In genomic region chr2:204024503-204024902, GRCh38 we compare ENCODE assay signal across 8 cellular contexts.
DNase-seq lines count a peak whose midpoint lies in the region; ATAC-seq and TF ChIP-seq lines count a peak whose summit lies in the region.

No MANE protein-coding gene starts in this region.

- no peak overlapping the region for H3K4me3 Mint-ChIP-seq in CD4-positive, alpha-beta T cell

- H2AFZ ChIP-seq in HCT116 (ENCODE audit: low read depth, low read length, poor library complexity, severe bottlenecking), result no peak overlapping the region
- H2AFZ ChIP-seq in osteoblast (ENCODE audit: low read length), result no peak overlapping the region

- TF ChIP-seq CTCF in CD4-positive, alpha-beta T cell (IDR thresholded peaks at IDR 0.05), result peak; percentile 30
- TF ChIP-seq CTCF in HCT116 (IDR thresholded peaks at IDR 0.05 in 2 of 3, conservative IDR thresholded peaks at IDR 0.05 in 1 of 3; ENCODE audit: borderline replicate concordance in 1 of 3, insufficient read depth in 1 of 3, low read depth in 2 of 3, low read length in 2 of 3) (peak; percentile 50 to 67 (median 63); a peak in 5 of 6 replicates), RWPE1 (conservative IDR thresholded peaks at IDR 0.05; ENCODE audit: low read depth) (peak; percentile 57), esophagus muscularis mucosa (IDR thresholded peaks at IDR 0.05) (peak; percentile 51 to 67 (median 55)), osteoblast (IDR thresholded peaks at IDR 0.05; ENCODE audit: extremely low read depth, low read depth, low read length) (peak; percentile 60)

- H3K79me2 ChIP-seq in HCT116 (ENCODE audit: insufficient read depth, low read length) (no peaks in the 10 kb centered on the region), osteoblast (ENCODE audit: insufficient read depth, low read length) (no peaks in the 10 kb centered on the region)

- BruUV-seq in HCT116 (replicated peaks; lab: Mats Ljungman, UMichigan), result no TSS peak

- RAD21 ChIA-PET in HCT116 (lab: Charles Lee; ENCODE audit: low non-redundant PET in 1 of 2, low total read pairs in 2 of 2, uncharacterized antibody in 2 of 2, unreplicated experiment in 2 of 2), result no interaction called here

- CTCF ChIA-PET in CD4-positive, alpha-beta T cell (lab: Charles Lee), result interaction anchor here (0.8 kb wide), 1 partner anchor 11 kb away, joined by 3 read pairs; no protein-coding TSS in a partner anchor
- CTCF ChIA-PET in HCT116 (lab: Charles Lee) (interaction anchor here (0.9 to 1.2 kb wide), 5 partner anchors 15 to 154 kb away, joined by 3 to 4 read pairs (median 3); no protein-coding TSS in a partner anchor), RWPE1 (lab: Yijun Ruan, JAX) (interaction anchor here (0.5 to 1.3 kb wide), 3 partner anchors 315 to 1918 kb away, joined by 3 to 4 read pairs (median 3); no protein-coding TSS in a partner anchor)

- H3K27ac ChIP-seq in CD4-positive, alpha-beta T cell (ENCODE audit: low read depth, low read length), result no peak overlapping the region
- H3K27ac ChIP-seq in HCT116 (ENCODE audit: low read depth, low read length) (no peak overlapping the region), RWPE1 (no peak overlapping the region), esophagus muscularis mucosa (replicated peaks in 1 of 4) (peak overlapping the region in 1 of 4 donors; percentile 5), osteoblast (ENCODE audit: low read depth, low read length) (no peak overlapping the region)

- no peak for TF ChIP-seq EP300 in esophagus muscularis mucosa (IDR thresholded peaks at IDR 0.05)

- no peak for DNase-seq in CD4-positive, alpha-beta T cell
- DNase-seq in HCT116 (ENCODE audit: low read depth, low spot score) (peak; percentile 19), RWPE1 (ENCODE audit: low spot score) (peak; percentile 42), esophagus muscularis mucosa (ENCODE audit: extremely low spot score) (peak; percentile 88), osteoblast (ENCODE audit: insufficient read length, low spot score, missing footprints) (no peak), ureter (ENCODE audit: low spot score) (no peak)

- TF ChIP-seq POLR2A in HCT116 (IDR thresholded peaks at IDR 0.05; ENCODE audit: borderline replicate concordance, extremely low read depth, insufficient read depth, insufficient read length), result no peak
- TF ChIP-seq POLR2A in esophagus muscularis mucosa (IDR thresholded peaks at IDR 0.05; ENCODE audit: low read depth), result no peak

- POLR2A ChIA-PET in CD4-positive, alpha-beta T cell (lab: Charles Lee), result interaction anchor here (0.7 kb wide), 1 partner anchor 11 kb away, joined by 3 read pairs; no protein-coding TSS in a partner anchor
- POLR2A ChIA-PET in HCT116 (lab: Charles Lee) (no interaction called here), RWPE1 (lab: Yijun Ruan, JAX; ENCODE audit: low non-redundant PET) (no interaction called here)

- no peaks in the 10 kb centered on the region for H3K27me3 ChIP-seq in CD4-positive, alpha-beta T cell (ENCODE audit: control insufficient read depth, insufficient read depth, low read length)
- H3K27me3 ChIP-seq in HCT116 (ENCODE audit: insufficient read depth, low read length) (no peaks in the 10 kb centered on the region), esophagus muscularis mucosa (no peaks in the 10 kb centered on the region), osteoblast (ENCODE audit: insufficient read depth, low read length) (peaks cover 9% of the 10 kb centered on the region)

- no peaks in the 10 kb centered on the region for H3K4me1 ChIP-seq in HCT116 (ENCODE audit: control insufficient read depth in 1 of 2, insufficient read depth in 2 of 2, low read length in 2 of 2)
- H3K4me1 ChIP-seq in esophagus muscularis mucosa, result peaks cover 2 to 20% (median 16%) of the 10 kb centered on the region in 4 donors
- peaks cover 4% of the 10 kb centered on the region for H3K4me1 ChIP-seq in osteoblast (ENCODE audit: insufficient read depth, low read length)

- H3K27ac Mint-ChIP-seq in CD4-positive, alpha-beta T cell, result no peak overlapping the region

- 24% methylated on average over 1 of the region's 1 CpG for WGBS in esophagus muscularis mucosa

- peak; percentile 67 for TF ChIP-seq RAD21 in HCT116 (IDR thresholded peaks at IDR 0.05; ENCODE audit: low read depth)

- H3K27me3 Mint-ChIP-seq in CD4-positive, alpha-beta T cell, result no peaks in the 10 kb centered on the region

- H3K4me2 ChIP-seq in HCT116 (ENCODE audit: low read length) (no peak overlapping the region), osteoblast (ENCODE audit: insufficient read depth, low read length) (no peak overlapping the region)

- ATAC-seq in CD4-positive, alpha-beta T cell (ENCODE audit: poor library complexity), result no peak
- ATAC-seq in HCT116, result peak; percentile 72
- ATAC-seq in GM18909 (IDR thresholded peaks at IDR 0.05; ENCODE audit: poor library complexity, unreplicated experiment), result no peak
- no peak for ATAC-seq in GM19324 (IDR thresholded peaks at IDR 0.05; ENCODE audit: low FRiP score, unreplicated experiment)

- no peaks in the 10 kb centered on the region for H3K9me3 Mint-ChIP-seq in CD4-positive, alpha-beta T cell

- H4K20me1 ChIP-seq in HCT116 (ENCODE audit: insufficient read depth) (no peaks in the 10 kb centered on the region), osteoblast (ENCODE audit: insufficient read depth, low read length) (no peaks in the 10 kb centered on the region)

- H3K9ac ChIP-seq in HCT116 (ENCODE audit: low read length), result no peak overlapping the region

- H3K9me3 ChIP-seq in CD4-positive, alpha-beta T cell (ENCODE audit: control insufficient read depth, low read length), result no peaks in the 10 kb centered on the region
- H3K9me3 ChIP-seq in HCT116 (ENCODE audit: control insufficient read depth in 1 of 2, insufficient read depth in 1 of 2, low read depth in 1 of 2, low read length in 2 of 2) (no peaks in the 10 kb centered on the region), esophagus muscularis mucosa (no peaks in the 10 kb centered on the region), osteoblast (ENCODE audit: low read depth, low read length) (no peaks in the 10 kb centered on the region)

- H3K36me3 Mint-ChIP-seq in CD4-positive, alpha-beta T cell (ENCODE audit: low read depth), result no peaks in the 10 kb centered on the region

- intact Hi-C loops in CD4-positive, alpha-beta T cell (cut with DNase I, micrococcal nuclease), result no loop called here
- intact Hi-C loops in HCT116 (cut with micrococcal nuclease), result loop anchor here (1.0 kb wide), 1 partner anchor 154 kb away; no protein-coding TSS in a partner anchor
- intact Hi-C loops in esophagus muscularis mucosa (cut with DNase I), result loop anchor here (10.0 kb wide), 1 partner anchor 150 kb away; no protein-coding TSS in a partner anchor

- H3K36me3 ChIP-seq in HCT116 (ENCODE audit: control insufficient read depth in 1 of 2, insufficient read depth in 2 of 2, low read length in 2 of 2), result no peaks in the 10 kb centered on the region
- H3K36me3 ChIP-seq in esophagus muscularis mucosa, result no peaks in the 10 kb centered on the region
- H3K36me3 ChIP-seq in osteoblast (ENCODE audit: insufficient read depth, low read length), result no peaks in the 10 kb centered on the region

- no peaks in the 10 kb centered on the region for H3K9me2 ChIP-seq in HCT116 (ENCODE audit: insufficient read depth)

- H3K4me1 Mint-ChIP-seq in CD4-positive, alpha-beta T cell (ENCODE audit: low read depth), result peaks cover 36% of the 10 kb centered on the region

- H3K4me3 ChIP-seq in HCT116 (replicated peaks in 1 of 2; ENCODE audit: low read depth in 1 of 2, low read length in 2 of 2) (no peak overlapping the region), esophagus muscularis mucosa (no peak overlapping the region), osteoblast (ENCODE audit: insufficient read depth, low read length) (no peak overlapping the region)

TF ChIP-seq in HCT116, 20 proteins besides CTCF, POLR2A, EP300 and RAD21:
- no peak for TF ChIP-seq ZBTB33 (IDR thresholded peaks at IDR 0.05; ENCODE audit: extremely low read depth, insufficient replicate concordance, low read length)
- no peak for TF ChIP-seq SIN3A (IDR thresholded peaks at IDR 0.05; ENCODE audit: low read depth)
- no peak for TF ChIP-seq ZNF274 (IDR thresholded peaks at IDR 0.05; ENCODE audit: low read depth, low read length)
- no peak for TF ChIP-seq CEBPB (IDR thresholded peaks at IDR 0.05; ENCODE audit: low read depth)

Comparison
In these comparisons a context has a peak if more than half of its experiments do, and no peak if none do; other contexts are left out.
1. DNase-seq: peak in HCT116 (single experiment), RWPE1 (single experiment) and esophagus muscularis mucosa (single experiment); none in CD4-positive, alpha-beta T cell (0 of 10), osteoblast (single experiment) and ureter (single experiment).
2. intact Hi-C loops: an anchor here in HCT116 (1.0 kb wide) and esophagus muscularis mucosa (10.0 kb wide); none called in CD4-positive, alpha-beta T cell.
3. Peak in every context shown above with its lines, with median percentiles within 50 percentile points of each other: CTCF ChIP-seq.